7 cellular contexts compared by ENCODE assay signal in the genomic region with DNA sequence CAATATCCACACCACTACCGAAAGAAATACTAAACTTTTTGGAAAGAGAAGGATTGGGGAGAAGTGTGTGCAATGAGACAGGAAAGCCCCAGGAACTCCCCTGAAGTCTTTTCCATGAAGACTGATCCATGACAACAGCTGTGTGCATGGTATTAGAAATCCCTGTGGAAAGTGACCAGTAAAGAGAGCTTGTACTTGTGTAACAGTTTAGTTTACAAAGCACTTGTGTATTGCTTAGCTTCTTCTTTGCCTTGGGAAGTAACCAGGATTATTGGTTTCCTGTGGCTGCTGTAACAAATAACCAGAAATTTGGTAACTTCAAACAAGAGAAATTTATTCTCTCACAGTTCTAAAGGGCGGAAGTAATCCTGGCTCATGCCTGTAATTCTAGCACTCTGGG.
"Had no signal": no experiment of that assay in that cellular context is flagged by ENCODE, and none has a peak within 500 bp of the region (broad histone marks: within the 10 kb centered on the region; RNA-seq: fewer than 3 reads in every experiment).

No MANE protein-coding gene starts in this region.

- H3K27ac ChIP-seq: GM23248, HL-60 had no signal

- ATAC-seq: HepG2 had no signal

- H2AFZ ChIP-seq: GM23248 had no signal

- H3K4me3 ChIP-seq: GM23248 had no signal

- H3K4me1 Mint-ChIP-seq: H9, IgD-negative memory B cell had no signal

- H3K4me3 Mint-ChIP-seq: H9, IgD-negative memory B cell had no signal

- DNase-seq: GM23248, GOT3, H9, HCEC 1CT had no signal

- FAIRE-seq: HepG2 had no signal

- H3K27me3 Mint-ChIP-seq: IgD-negative memory B cell had no signal

- H3K9me3 Mint-ChIP-seq: H9 had no signal

- H3K9ac ChIP-seq: GM23248 had no signal

- H3K27ac Mint-ChIP-seq: H9, IgD-negative memory B cell had no signal
